Comparison of ENCODE assay signal across 8 cellular contexts in the genomic region with DNA sequence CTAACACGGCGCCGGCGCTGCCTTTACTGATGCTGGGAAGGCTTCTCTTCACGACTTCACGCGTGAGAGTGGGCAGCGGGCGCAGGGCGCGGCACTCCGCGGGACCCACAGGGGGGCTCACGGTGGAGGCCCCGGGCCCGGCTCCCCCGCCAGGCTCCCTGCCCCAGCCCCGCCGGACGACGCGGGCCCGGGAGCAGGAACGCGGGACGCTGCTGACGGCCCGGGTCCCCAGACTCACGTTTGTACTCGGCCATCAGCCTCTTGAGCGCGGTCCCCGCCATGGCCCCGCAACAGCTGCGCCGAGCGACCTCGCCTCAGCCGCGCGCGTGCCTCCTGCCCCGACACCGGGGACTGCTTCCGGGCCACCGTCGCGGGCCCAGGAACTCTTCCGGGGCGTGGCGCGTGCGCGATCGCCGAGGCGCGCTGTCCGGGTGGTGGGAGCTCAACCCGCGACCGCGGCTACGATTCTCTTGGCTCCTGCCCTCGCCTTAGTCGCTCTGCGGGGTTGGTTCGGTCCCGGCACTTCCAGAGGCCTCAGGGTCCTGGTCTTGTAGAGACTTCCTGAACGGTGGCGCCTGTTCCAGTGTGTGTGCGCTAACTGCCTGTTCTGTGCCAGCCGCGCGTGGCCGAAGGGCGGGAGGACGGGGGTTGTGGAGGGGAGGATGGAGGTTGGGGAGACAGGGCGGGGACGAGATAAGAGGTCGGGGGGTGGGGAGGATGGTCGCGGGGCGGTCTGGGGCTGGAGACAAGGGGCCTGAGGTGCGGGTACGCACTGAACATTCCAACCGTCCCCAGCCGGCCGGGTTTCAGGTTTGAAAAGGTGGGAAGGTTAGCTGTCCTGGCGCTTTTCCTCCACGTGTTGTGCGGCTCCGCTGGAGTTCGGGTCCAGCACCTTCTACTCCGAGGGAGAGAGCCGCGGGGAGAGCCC. TPM values are rescaled to one million over a fixed set of nuclear protein-coding genes. Genes with fewer than 3 reads are reported as not detected.
DNase-seq lines count a peak whose midpoint lies in the region; ATAC-seq lines count a peak whose summit lies in the region.

A gene with protein sequence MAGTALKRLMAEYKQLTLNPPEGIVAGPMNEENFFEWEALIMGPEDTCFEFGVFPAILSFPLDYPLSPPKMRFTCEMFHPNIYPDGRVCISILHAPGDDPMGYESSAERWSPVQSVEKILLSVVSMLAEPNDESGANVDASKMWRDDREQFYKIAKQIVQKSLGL (minus strand): TSS at position 353 of the 928 bp plus-strand sequence. CDS start 72 bp downstream, at position 281.

- peaks cover 47% of the 10 kb centered on the region for H3K36me3 Mint-ChIP-seq in activated CD8-positive, alpha-beta memory T cell treated with anti-CD3 and anti-CD28 coated beads, Interleukin-2, amount 10 ng/mL, durations not matched to agents 7 days and 5 days

- H3K36me3 ChIP-seq in NT2/D1 (ENCODE audit: insufficient read depth, insufficient read length, low read length) = peaks cover 78% of the 10 kb centered on the region
- H3K36me3 ChIP-seq in endocrine pancreas (ENCODE audit: control insufficient read depth, insufficient read depth, low read length) = no peaks in the 10 kb centered on the region
- H3K36me3 ChIP-seq in mesodermal cell (ENCODE audit: control insufficient read depth, insufficient read depth, low read length) = peaks cover 71% of the 10 kb centered on the region

- H3K4me1 ChIP-seq in NT2/D1 (ENCODE audit: insufficient read depth, insufficient read length) (peaks cover 9% of the 10 kb centered on the region), endocrine pancreas (ENCODE audit: control insufficient read depth, insufficient read depth, low read length) (peaks cover 6% of the 10 kb centered on the region), mesodermal cell (ENCODE audit: control insufficient read depth, insufficient read depth, low read length, poor library complexity, severe bottlenecking) (peaks cover 14% of the 10 kb centered on the region)

- H3K27me3 ChIP-seq in NT2/D1 (ENCODE audit: insufficient read depth, insufficient read length) (no peaks in the 10 kb centered on the region), endocrine pancreas (ENCODE audit: control insufficient read depth, insufficient read depth, low read length) (no peaks in the 10 kb centered on the region)

- H3K27ac Mint-ChIP-seq in activated CD8-positive, alpha-beta memory T cell treated with anti-CD3 and anti-CD28 coated beads, Interleukin-2, amount 10 ng/mL, durations not matched to agents 7 days and 5 days = peak within 1 kb of the TSS; percentile 92

- peak; percentile 91 for DNase-seq in CD1c-positive myeloid dendritic cell (ENCODE audit: extremely low spot score)
- DNase-seq in HT-29 (ENCODE audit: low spot score) = peak; percentile 58
- DNase-seq in NT2/D1 (ENCODE audit: low read depth, low spot score) = peak; percentile 70
- peak; percentile 86 for DNase-seq in activated CD8-positive, alpha-beta memory T cell treated with anti-CD3 and anti-CD28 coated beads, Interleukin-2, amount 10 ng/mL, durations not matched to agents 7 days and 5 days
- peak; percentile 86 for DNase-seq in stimulated activated CD8-positive, alpha-beta memory T cell treated with anti-CD3 and anti-CD28 coated beads, Interleukin-15, amount 100 ng/mL, for 24 hours (ENCODE audit: low read depth)

- H3K27ac ChIP-seq in mesodermal cell (ENCODE audit: low read depth, low read length, severe bottlenecking) = peak within 1 kb of the TSS; percentile 64

- 0% methylated on average over 66 to 84 of the region's 97 CpGs for WGBS in mesodermal cell (ENCODE audit: insufficient coverage in 2 of 2), 2 experiments

- peak within 1 kb of the TSS; percentile 91 for H3K4me3 ChIP-seq in NT2/D1 (ENCODE audit: insufficient read length, low read depth)
- H3K4me3 ChIP-seq in endocrine pancreas (ENCODE audit: control insufficient read depth, insufficient read depth, low read length) = peak within 1 kb of the TSS; percentile 86
- peak within 1 kb of the TSS; percentile 91 for H3K4me3 ChIP-seq in mesodermal cell (ENCODE audit: extremely low read depth, insufficient read depth, low read length, poor library complexity, severe bottlenecking)

- H3K9me3 Mint-ChIP-seq in activated CD8-positive, alpha-beta memory T cell treated with anti-CD3 and anti-CD28 coated beads, Interleukin-2, amount 10 ng/mL, durations not matched to agents 7 days and 5 days (ENCODE audit: low read depth) = no peaks in the 10 kb centered on the region

- H3K9ac ChIP-seq in NT2/D1 (ENCODE audit: insufficient read length, low read depth) = peak within 1 kb of the TSS; percentile 96
- peak within 1 kb of the TSS; percentile 22 for H3K9ac ChIP-seq in endocrine pancreas (ENCODE audit: control insufficient read depth, insufficient read depth, low read length)

- H3K27me3 Mint-ChIP-seq in activated CD8-positive, alpha-beta memory T cell treated with anti-CD3 and anti-CD28 coated beads, Interleukin-2, amount 10 ng/mL, durations not matched to agents 7 days and 5 days = no peaks in the 10 kb centered on the region

- ATAC-seq in GM19438 (IDR thresholded peaks at IDR 0.05; ENCODE audit: low read depth, unreplicated experiment) = peak; percentile 79
- ATAC-seq in activated CD8-positive, alpha-beta memory T cell treated with anti-CD3 and anti-CD28 coated beads, Interleukin-2, amount 10 ng/mL, durations not matched to agents 7 days and 5 days = peak; percentile 96

- no peaks in the 10 kb centered on the region for H3K9me3 ChIP-seq in NT2/D1 (ENCODE audit: insufficient read depth, low read length)
- no peaks in the 10 kb centered on the region for H3K9me3 ChIP-seq in endocrine pancreas (ENCODE audit: control insufficient read depth, low read length)
- no peaks in the 10 kb centered on the region for H3K9me3 ChIP-seq in mesodermal cell (ENCODE audit: control insufficient read depth, low read length)

- peak within 1 kb of the TSS; percentile 99 for H3K4me3 Mint-ChIP-seq in activated CD8-positive, alpha-beta memory T cell treated with anti-CD3 and anti-CD28 coated beads, Interleukin-2, amount 10 ng/mL, durations not matched to agents 7 days and 5 days

- peaks cover 49% of the 10 kb centered on the region for H3K4me1 Mint-ChIP-seq in activated CD8-positive, alpha-beta memory T cell treated with anti-CD3 and anti-CD28 coated beads, Interleukin-2, amount 10 ng/mL, durations not matched to agents 7 days and 5 days

- CTCF ChIA-PET in activated CD8-positive, alpha-beta memory T cell treated with anti-CD3 and anti-CD28 coated beads, Interleukin-2, amount 10 ng/mL, durations not matched to agents 7 days and 5 days (lab: Charles Lee) = interaction anchor here (0.7 to 4.3 kb wide), 26 partner anchors 8 to 338 kb away, joined by 3 to 56 read pairs (median 5); a partner anchor contains a TSS

RNA-seq across cellular contexts. Expression of the gene that starts here (rescaled TPM):
- 63.7 and 64.5 TPM in 2 replicates for total RNA-seq in HT-29 (2014; rRNA removed; shearing (Covaris generic))
- total RNA-seq in activated CD8-positive, alpha-beta memory T cell treated with anti-CD3 and anti-CD28 coated beads, Interleukin-2, amount 10 ng/mL, durations not matched to agents 7 days and 5 days = 100 to 1,000 TPM; 103 to 121 TPM
- polyA plus RNA-seq in mesodermal cell (2013, experiment 1 of 2) = 46.6 TPM
- 39.9 TPM for polyA plus RNA-seq in mesodermal cell (2013, experiment 2 of 2)

Comparison
In these comparisons a context has a peak if more than half of its experiments do, and no peak if none do; other contexts are left out.
1. Peak in every context shown above with its lines: DNase-seq, ATAC-seq, H3K4me3 ChIP-seq and H3K27ac ChIP-seq.